In genomic region chr3:196399485-196399945, GRCh38 we compare ENCODE assay signal across 13 cellular contexts. TPM values are rescaled to one million over a fixed set of nuclear protein-coding genes. Genes with fewer than 3 reads are reported as not detected.
DNase-seq lines count a peak whose midpoint lies in the region; ATAC-seq, FAIRE-seq and TF ChIP-seq lines count a peak whose summit lies in the region.
"Had no signal": no experiment of that assay in that cellular context is flagged by ENCODE, and none has a peak within 500 bp of the region (broad histone marks: within the 10 kb centered on the region; RNA-seq: fewer than 3 reads in every experiment).

No MANE protein-coding gene starts in this region.

- H3K4me1 ChIP-seq in RWPE2 (ENCODE audit: insufficient read depth, poor library complexity, severe bottlenecking): no peaks in the 10 kb centered on the region
- H3K4me1 ChIP-seq: colonic mucosa had no signal

- H3K4me3 ChIP-seq in RWPE2 (ENCODE audit: severe bottlenecking): no peak overlapping the region
- H3K4me3 ChIP-seq in epithelial cell of proximal tubule (ENCODE audit: low read depth, low read length): no peak overlapping the region
- H3K4me3 ChIP-seq: colonic mucosa had no signal

- no peaks in the 10 kb centered on the region for H3K27me3 ChIP-seq in RWPE2 (ENCODE audit: insufficient read depth, poor library complexity, severe bottlenecking)
- H3K27me3 ChIP-seq: colonic mucosa had no signal

- peak; percentile 55 for ATAC-seq in left ventricle myocardium superior
- ATAC-seq in Right ventricle myocardium inferior: no peak
- peak; percentile 70 for ATAC-seq in RWPE2 (ENCODE audit: low read depth)
- ATAC-seq: activated T-helper 17 cell treated with anti-CD3 and anti-CD28 coated beads, Interleukin-2, amount 50 U/mL, for 72 hours had no signal

- no peaks in the 10 kb centered on the region for H3K9me3 ChIP-seq in RWPE2 (ENCODE audit: severe bottlenecking)
- H3K9me3 ChIP-seq: colonic mucosa had no signal

- TF ChIP-seq CTCF in RWPE2 (IDR thresholded peaks at IDR 0.05; ENCODE audit: poor library complexity, severe bottlenecking) (no peak), epithelial cell of proximal tubule (conservative IDR thresholded peaks at IDR 0.05; ENCODE audit: low read depth, low read length) (no peak)

- intact Hi-C loops in left ventricle myocardium superior (cut with micrococcal nuclease): no loop called here
- intact Hi-C loops in Right ventricle myocardium inferior (cut with DNase I): no loop called here

- no peak for DNase-seq in left ventricle myocardium superior
- DNase-seq in Right ventricle myocardium inferior (ENCODE audit: missing footprints): no peak
- no peak for DNase-seq in RWPE2 (ENCODE audit: low spot score)
- peak; percentile 7 for DNase-seq in epithelial cell of proximal tubule (ENCODE audit: low read depth)
- DNase-seq in urothelium cell line (ENCODE audit: low spot score): peak; percentile 57
- DNase-seq in NCI-H1092 treated with DMSO at 0.1 percent for 48 hours (lab: John Stamatoyannopoulos, UW): no peak
- DNase-seq in NCI-H2081 treated with DMSO at 0.1 percent for 48 hours (lab: John Stamatoyannopoulos, UW): no peak
- DNase-seq in HT-29 (ENCODE audit: low spot score): no peak
- DNase-seq: colonic mucosa, GDM1, head of caudate nucleus, NCI-H2107 had no signal

- H3K36me3 ChIP-seq in RWPE2 (ENCODE audit: low read depth): peaks cover 40% of the 10 kb centered on the region
- H3K36me3 ChIP-seq: colonic mucosa had no signal

- no peak for FAIRE-seq in urothelium cell line (lab: Jason Lieb, UNC)

- H3K27ac ChIP-seq in RWPE2 (ENCODE audit: poor library complexity, severe bottlenecking): no peak overlapping the region

RNA-seq across cellular contexts. Expression of gene UBXN7, which starts 32.7 kb away (rescaled TPM):
- total RNA-seq in left ventricle myocardium superior (36.0 TPM), Right ventricle myocardium inferior (31.1 TPM), epithelial cell of proximal tubule (6.8 and 7.9 TPM in 2 replicates)
- 7.0 and 9.3 TPM in 2 replicates for total RNA-seq in HT-29 (2014; rRNA removed; shearing (Covaris generic))

Comparison
In these comparisons a context has a peak if more than half of its experiments do, and no peak if none do; other contexts are left out.
1. DNase-seq: peak in epithelial cell of proximal tubule (single experiment) and urothelium cell line (single experiment); none in left ventricle myocardium superior (single experiment), Right ventricle myocardium inferior (single experiment), RWPE2 (single experiment), NCI-H1092 treated with DMSO at 0.1 percent for 48 hours (single experiment), NCI-H2081 treated with DMSO at 0.1 percent for 48 hours (single experiment) and HT-29 (single experiment).